Comparison of ENCODE assay signal across 11 cellular contexts in genomic region chr2:213016166-213016983, GRCh38.
DNase-seq lines count a peak whose midpoint lies in the region; ATAC-seq, FAIRE-seq and TF ChIP-seq lines count a peak whose summit lies in the region.
"Had no signal": no experiment of that assay in that cellular context is flagged by ENCODE, and none has a peak within 500 bp of the region (broad histone marks: within the 10 kb centered on the region; RNA-seq: fewer than 3 reads in every experiment).

No MANE protein-coding gene starts in this region.

- H3K36me3 ChIP-seq in upper lobe of left lung (no peaks in the 10 kb centered on the region), HepG2 (replicated peaks in 1 of 2; ENCODE audit: control insufficient read depth in 1 of 2, insufficient read depth in 2 of 2, low read length in 2 of 2) (no peaks in the 10 kb centered on the region)
- H3K36me3 ChIP-seq: suprapubic skin had no signal

- TF ChIP-seq EP300 in upper lobe of left lung (IDR thresholded peaks at IDR 0.05) (no peak), HepG2 (IDR thresholded peaks at IDR 0.05; ENCODE audit: low read depth in 2 of 2, low read length in 2 of 2) (no peak), HepG2 (CRISPR knock-in tag; IDR thresholded peaks at IDR 0.05; ENCODE audit: borderline replicate concordance) (no peak)

- CTCF ChIA-PET in HepG2 (lab: Yijun Ruan, JAX; ENCODE audit: low intra/inter-chr PET ratio, low total read pairs), result no interaction called here

- H3K27me3 Mint-ChIP-seq in natural killer cell (ENCODE audit: low read depth in 2 of 2), result no peaks in the 10 kb centered on the region

- H3K4me3 ChIP-seq in upper lobe of left lung (no peak overlapping the region), HepG2 (replicated peaks in 1 of 3; ENCODE audit: insufficient read depth in 1 of 3, low read depth in 2 of 3, low read length in 3 of 3) (no peak overlapping the region)
- H3K4me3 ChIP-seq: suprapubic skin had no signal

- no peaks in the 10 kb centered on the region for H3K9me3 Mint-ChIP-seq in natural killer cell

- BruUV-seq in HepG2 (replicated peaks; lab: Mats Ljungman, UMichigan), result no TSS peak

- 79 to 88% methylated on average over 3 of the region's 3 CpGs for WGBS in upper lobe of left lung, 2 donors
- WGBS in HepG2 (ENCODE audit: low lambda C conversion rate), result 18% methylated on average over 3 of the region's 3 CpGs

- H3K9me3 ChIP-seq in upper lobe of left lung (no peaks in the 10 kb centered on the region), HepG2 (ENCODE audit: low read length) (no peaks in the 10 kb centered on the region)
- H3K9me3 ChIP-seq: suprapubic skin had no signal

- no peak overlapping the region for H3K27ac ChIP-seq in upper lobe of left lung
- no peak overlapping the region for H3K27ac ChIP-seq in HepG2 (ENCODE audit: extremely low read length, insufficient read depth, low read length)
- H3K27ac ChIP-seq: suprapubic skin had no signal

- no peak overlapping the region for H2AFZ ChIP-seq in HepG2 (ENCODE audit: low read length)

- intact Hi-C loops in natural killer cell (cut with micrococcal nuclease), result loop anchor here (5.0 kb wide), 1 partner anchor 131 kb away; no protein-coding TSS in a partner anchor
- intact Hi-C loops in HepG2 (cut with micrococcal nuclease; ENCODE audit: unreplicated experiment), result no loop called here

- peaks cover 42 to 45% of the 10 kb centered on the region in 2 donors for H3K4me1 Mint-ChIP-seq in natural killer cell

- no peak overlapping the region for H3K4me2 ChIP-seq in HepG2 (ENCODE audit: low read depth, low read length)

- TF ChIP-seq POLR2A in upper lobe of left lung (IDR thresholded peaks at IDR 0.05) (no peak), HepG2 (IDR thresholded peaks at IDR 0.05; ENCODE audit: insufficient read depth in 1 of 2, low read depth in 2 of 2, low read length in 2 of 2) (no peak)

- no peak for FAIRE-seq in HepG2 (lab: Jason Lieb, UNC)
- FAIRE-seq: D721Med had no signal

- H3K79me2 ChIP-seq in HepG2 (ENCODE audit: insufficient read depth, low read length), result no peaks in the 10 kb centered on the region

- DNase-seq in natural killer cell (no peak), upper lobe of left lung (no peak), HepG2 (ENCODE audit: low spot score) (no peak), SKM-1 treated with dmso at 0.1 percent for 144 hours (lab: John Stamatoyannopoulos, UW; ENCODE audit: unreplicated experiment) (no peak)
- DNase-seq: hypothalamus, posterior cingulate gyrus had no signal

- H3K9ac ChIP-seq in HepG2 (ENCODE audit: insufficient read depth, low read depth, low read length), result no peak overlapping the region

- peaks cover 6% of the 10 kb centered on the region for H3K36me3 Mint-ChIP-seq in natural killer cell

- peak overlapping the region; percentile 22 to 84 for H3K27ac Mint-ChIP-seq in natural killer cell

- H3K4me1 ChIP-seq in upper lobe of left lung, result no peaks in the 10 kb centered on the region
- no peaks in the 10 kb centered on the region for H3K4me1 ChIP-seq in HepG2 (ENCODE audit: insufficient read depth, low read length)

- TF ChIP-seq RAD21 in HepG2 (CRISPR knock-in tag; IDR thresholded peaks at IDR 0.05), result no peak

- peak overlapping the region; percentile 55 for H3K4me3 Mint-ChIP-seq in natural killer cell

- no peaks in the 10 kb centered on the region for H4K20me1 ChIP-seq in HepG2 (ENCODE audit: insufficient read depth, low read length)

- H3K27me3 ChIP-seq in upper lobe of left lung, result no peaks in the 10 kb centered on the region
- no peaks in the 10 kb centered on the region for H3K27me3 ChIP-seq in HepG2 (ENCODE audit: control insufficient read depth in 1 of 2, insufficient read depth in 2 of 2, low read length in 2 of 2)
- H3K27me3 ChIP-seq: suprapubic skin had no signal

- ATAC-seq in GM18867 (IDR thresholded peaks at IDR 0.05; ENCODE audit: unreplicated experiment) (peak; percentile 31), GM21515 (IDR thresholded peaks at IDR 0.05; ENCODE audit: unreplicated experiment) (peak; percentile 29), HG03159 (IDR thresholded peaks at IDR 0.05; ENCODE audit: unreplicated experiment) (peak; percentile 27), natural killer cell (peak; percentile 5 to 18 (median 7)), upper lobe of left lung (ENCODE audit: low FRiP score in 2 of 2) (no peak), HepG2 (no peak)

- TF ChIP-seq CTCF in natural killer cell (IDR thresholded peaks at IDR 0.05) (no peak), upper lobe of left lung (IDR thresholded peaks at IDR 0.05) (no peak), HepG2 (CRISPR knock-in tag; IDR thresholded peaks at IDR 0.05) (no peak)

- POLR2A ChIA-PET in HepG2 (lab: Yijun Ruan, JAX), result no interaction called here

- in situ Hi-C loops in HepG2 (cut with HindIII; ENCODE audit: extremely low pct_ligation_motif_present, low pct_unique_long_range_greater_than_20kb), result no loop called here

TF ChIP-seq in HepG2, 621 proteins besides CTCF, POLR2A, EP300 and RAD21:
- no peak for TF ChIP-seq PHF21A (CRISPR knock-in tag; IDR thresholded peaks at IDR 0.05)
- TF ChIP-seq, protein P1, sequence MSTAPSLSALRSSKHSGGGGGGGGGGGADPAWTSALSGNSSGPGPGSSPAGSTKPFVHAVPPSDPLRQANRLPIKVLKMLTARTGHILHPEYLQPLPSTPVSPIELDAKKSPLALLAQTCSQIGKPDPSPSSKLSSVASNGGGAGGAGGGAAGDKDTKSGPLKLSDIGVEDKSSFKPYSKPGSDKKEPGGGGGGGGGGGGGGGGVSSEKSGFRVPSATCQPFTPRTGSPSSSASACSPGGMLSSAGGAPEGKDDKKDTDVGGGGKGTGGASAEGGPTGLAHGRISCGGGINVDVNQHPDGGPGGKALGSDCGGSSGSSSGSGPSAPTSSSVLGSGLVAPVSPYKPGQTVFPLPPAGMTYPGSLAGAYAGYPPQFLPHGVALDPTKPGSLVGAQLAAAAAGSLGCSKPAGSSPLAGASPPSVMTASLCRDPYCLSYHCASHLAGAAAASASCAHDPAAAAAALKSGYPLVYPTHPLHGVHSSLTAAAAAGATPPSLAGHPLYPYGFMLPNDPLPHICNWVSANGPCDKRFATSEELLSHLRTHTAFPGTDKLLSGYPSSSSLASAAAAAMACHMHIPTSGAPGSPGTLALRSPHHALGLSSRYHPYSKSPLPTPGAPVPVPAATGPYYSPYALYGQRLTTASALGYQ (CRISPR knock-in tag; IDR thresholded peaks at IDR 0.05), result no peak
- TF ChIP-seq, protein P2, sequence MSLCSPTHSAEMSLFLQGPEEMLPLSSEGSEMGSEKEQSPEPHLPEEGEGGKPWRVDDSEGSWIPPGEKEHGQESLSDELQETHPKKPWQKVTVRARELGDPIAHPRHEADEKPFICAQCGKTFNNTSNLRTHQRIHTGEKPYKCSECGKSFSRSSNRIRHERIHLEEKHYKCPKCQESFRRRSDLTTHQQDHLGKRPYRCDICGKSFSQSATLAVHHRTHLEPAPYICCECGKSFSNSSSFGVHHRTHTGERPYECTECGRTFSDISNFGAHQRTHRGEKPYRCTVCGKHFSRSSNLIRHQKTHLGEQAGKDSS (CRISPR knock-in tag; IDR thresholded peaks at IDR 0.05; ENCODE audit: borderline replicate concordance, low read depth), result no peak
- TF ChIP-seq, protein P3, sequence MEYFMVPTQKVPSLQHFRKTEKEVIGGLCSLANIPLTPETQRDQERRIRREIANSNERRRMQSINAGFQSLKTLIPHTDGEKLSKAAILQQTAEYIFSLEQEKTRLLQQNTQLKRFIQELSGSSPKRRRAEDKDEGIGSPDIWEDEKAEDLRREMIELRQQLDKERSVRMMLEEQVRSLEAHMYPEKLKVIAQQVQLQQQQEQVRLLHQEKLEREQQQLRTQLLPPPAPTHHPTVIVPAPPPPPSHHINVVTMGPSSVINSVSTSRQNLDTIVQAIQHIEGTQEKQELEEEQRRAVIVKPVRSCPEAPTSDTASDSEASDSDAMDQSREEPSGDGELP (IDR thresholded peaks at IDR 0.05; ENCODE audit: borderline replicate concordance, low read depth), result no peak
- TF ChIP-seq ADNP (CRISPR knock-in tag; IDR thresholded peaks at IDR 0.05), result no peak
- TF ChIP-seq, protein P4, sequence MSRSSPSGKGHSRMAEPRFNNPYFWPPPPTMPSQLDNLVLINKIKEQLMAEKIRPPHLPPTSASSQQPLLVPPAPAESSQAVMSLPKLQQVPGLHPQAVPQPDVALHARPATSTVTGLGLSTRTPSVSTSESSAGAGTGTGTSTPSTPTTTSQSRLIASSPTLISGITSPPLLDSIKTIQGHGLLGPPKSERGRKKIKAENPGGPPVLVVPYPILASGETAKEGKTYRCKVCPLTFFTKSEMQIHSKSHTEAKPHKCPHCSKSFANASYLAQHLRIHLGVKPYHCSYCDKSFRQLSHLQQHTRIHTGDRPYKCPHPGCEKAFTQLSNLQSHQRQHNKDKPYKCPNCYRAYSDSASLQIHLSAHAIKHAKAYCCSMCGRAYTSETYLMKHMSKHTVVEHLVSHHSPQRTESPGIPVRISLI (CRISPR knock-in tag; IDR thresholded peaks at IDR 0.05; ENCODE audit: borderline replicate concordance), result no peak
- no peak for TF ChIP-seq NR2F6 (IDR thresholded peaks at IDR 0.05)
- TF ChIP-seq NR2F6 (CRISPR knock-in tag; IDR thresholded peaks at IDR 0.05), result no peak
- no peak for TF ChIP-seq ZNF639 (CRISPR knock-in tag; conservative IDR thresholded peaks at IDR 0.05)
- TF ChIP-seq HMG20A (CRISPR knock-in tag; IDR thresholded peaks at IDR 0.05; ENCODE audit: borderline replicate concordance), result no peak
- no peak for TF ChIP-seq ZNF335 (CRISPR knock-in tag; IDR thresholded peaks at IDR 0.05)
- TF ChIP-seq SSRP1 (CRISPR knock-in tag; IDR thresholded peaks at IDR 0.05), result no peak
- TF ChIP-seq, protein P5, sequence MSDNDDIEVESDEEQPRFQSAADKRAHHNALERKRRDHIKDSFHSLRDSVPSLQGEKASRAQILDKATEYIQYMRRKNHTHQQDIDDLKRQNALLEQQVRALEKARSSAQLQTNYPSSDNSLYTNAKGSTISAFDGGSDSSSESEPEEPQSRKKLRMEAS (IDR thresholded peaks at IDR 0.05), result no peak
- no peak for TF ChIP-seq ZNF274 (CRISPR knock-in tag; IDR thresholded peaks at IDR 0.05)

Comparison
In these comparisons a context has a peak if more than half of its experiments do, and no peak if none do; other contexts are left out.
1. ATAC-seq: peak in GM18867 (single experiment), GM21515 (single experiment), HG03159 (single experiment) and natural killer cell (3 of 3); none in upper lobe of left lung (0 of 2) and HepG2 (single experiment).